Comparison of ENCODE assay signal across 8 cellular contexts in genomic region chr2:54457326-54458023, GRCh38. TPM values are rescaled to one million over a fixed set of nuclear protein-coding genes. Genes with fewer than 3 reads are reported as not detected.
DNase-seq lines count a peak whose midpoint lies in the region; ATAC-seq and TF ChIP-seq lines count a peak whose summit lies in the region.

No MANE protein-coding gene starts in this region.

- peak overlapping the region; percentile 27 for H3K27ac Mint-ChIP-seq in T-helper 2 cell treated with Interferon-gamma antibody and Interleukin-4, amounts not matched to agents 5 μg/mL and 100 μg/mL, for 36 hours
- peak overlapping the region; percentile 76 for H3K27ac Mint-ChIP-seq in endodermal cell

- peak overlapping the region in 1 of 2 experiments; percentile 46; a peak in 2 of 4 replicates for H4K8ac ChIP-seq in IMR-90 (ENCODE audit: low read depth in 2 of 2, low read length in 2 of 2)

- DNase-seq in D341Med (ENCODE audit: low spot score): peak; percentile 65
- no peak for DNase-seq in IMR-90
- DNase-seq in T-helper 2 cell treated with Interferon-gamma antibody and Interleukin-4, amounts not matched to agents 5 μg/mL and 100 μg/mL, for 36 hours (ENCODE audit: low spot score): no peak
- peak; percentile 85 for DNase-seq in endodermal cell
- DNase-seq in vagina (ENCODE audit: extremely low spot score in 2 of 2): no peak
- DNase-seq in effector CD8-positive, alpha-beta T cell (lab: John Stamatoyannopoulos, UW): no peak

- peak overlapping the region; percentile 69 for H3K27ac ChIP-seq in IMR-90 (ENCODE audit: insufficient read depth, low read length)
- H3K27ac ChIP-seq in endodermal cell (ENCODE audit: low read depth, low read length): no peak overlapping the region
- H3K27ac ChIP-seq in mucosa of rectum (ENCODE audit: low read depth in 2 of 2, low read length in 2 of 2): peak overlapping the region; percentile 52 to 70
- peak overlapping the region; percentile 92 for H3K27ac ChIP-seq in vagina

- ATAC-seq in IMR-90 (ENCODE audit: low read depth) (no peak), GM18858 (IDR thresholded peaks at IDR 0.05; ENCODE audit: unreplicated experiment) (no peak)

- H3K9ac ChIP-seq in IMR-90 (ENCODE audit: low read depth, low read length) (peak overlapping the region; percentile 79), endodermal cell (ENCODE audit: extremely low read depth, low read length, poor library complexity, severe bottlenecking) (peak overlapping the region; percentile 39), mucosa of rectum (ENCODE audit: low read depth in 1 of 2, low read length in 2 of 2) (peak overlapping the region in 1 of 2 donors; percentile 43)

- H3K36me3 Mint-ChIP-seq in T-helper 2 cell treated with Interferon-gamma antibody and Interleukin-4, amounts not matched to agents 5 μg/mL and 100 μg/mL, for 36 hours (ENCODE audit: low read depth): no peaks in the 10 kb centered on the region
- no peaks in the 10 kb centered on the region for H3K36me3 Mint-ChIP-seq in endodermal cell (ENCODE audit: low read depth)

- intact Hi-C loops in IMR-90 (cut with micrococcal nuclease) (loop anchor here (2.0 to 5.0 kb wide), 8 partner anchors 65 to 343 kb away; partner anchors contain the start of gene ACYP2), vagina (cut with DNase I) (loop anchor here (1.0 kb wide), 1 partner anchor 126 kb away; no protein-coding TSS in a partner anchor)

- H2BK20ac ChIP-seq in IMR-90 (ENCODE audit: low read depth, low read length): no peak overlapping the region

- CTCF ChIA-PET in IMR-90 (lab: Yijun Ruan, JAX): no interaction called here

- peak overlapping the region; percentile 57 for H2BK5ac ChIP-seq in IMR-90 (ENCODE audit: low read depth, low read length, poor library complexity, severe bottlenecking)

- POLR2A ChIA-PET in IMR-90 (lab: Charles Lee; ENCODE audit: unreplicated experiment): interaction anchor here (0.6 kb wide), 1 partner anchor 277 kb away, joined by 7 read pairs; no protein-coding TSS in a partner anchor

- peak overlapping the region; percentile 73; the same call in 1 of the 2 replicates for H2BK120ac ChIP-seq in IMR-90 (ENCODE audit: low read depth, low read length)

- H3K56ac ChIP-seq in IMR-90 (ENCODE audit: extremely low read depth, insufficient read depth, low read length): peak overlapping the region; percentile 50

- peak overlapping the region; percentile 96 for H2AK9ac ChIP-seq in IMR-90 (replicated peaks; ENCODE audit: low read depth, low read length, poor library complexity)

- dilution Hi-C loops in IMR-90 (cut with HindIII; ENCODE audit: low sequenced_read_pairs, unreplicated experiment): no loop called here

- 0% methylated on average over 1 of the region's 34 CpGs; no CpG with 5 or more reads in 1 of the 2 experiments for WGBS in IMR-90 (ENCODE audit: extremely low coverage in 2 of 2, insufficient read length in 1 of 2), 2 experiments
- 3% methylated on average over 10 to 34 of the region's 34 CpGs for WGBS in endodermal cell (ENCODE audit: insufficient coverage in 1 of 2, insufficient read length in 1 of 2), 2 experiments

- BruUV-seq in IMR-90 (replicated peaks; lab: Mats Ljungman, UMichigan): no TSS peak

- H3K18ac ChIP-seq in IMR-90 (ENCODE audit: low read depth, low read length): peak overlapping the region; percentile 24; the same call in 1 of the 2 replicates

- no peaks in the 10 kb centered on the region for H3K9me3 Mint-ChIP-seq in T-helper 2 cell treated with Interferon-gamma antibody and Interleukin-4, amounts not matched to agents 5 μg/mL and 100 μg/mL, for 36 hours
- H3K9me3 Mint-ChIP-seq in endodermal cell: no peaks in the 10 kb centered on the region

- H2AFZ ChIP-seq in IMR-90 (replicated peaks; ENCODE audit: low read length, poor library complexity): peak overlapping the region; percentile 93

- H2BK15ac ChIP-seq in IMR-90 (ENCODE audit: low read depth, low read length): no peak overlapping the region; the same call in 2 of the 3 replicates

- in situ Hi-C loops in IMR-90 (cut with MboI; ENCODE audit: low sequenced_read_pairs): no loop called here

- 0 out of 2 replicates have a peak overlapping the region, but pooled peaks have one; percentile 5 for H4K5ac ChIP-seq in IMR-90 (ENCODE audit: low read depth, low read length)

- peak overlapping the region; percentile 42 for H2AK5ac ChIP-seq in IMR-90 (ENCODE audit: low read depth, low read length)

- H4K91ac ChIP-seq in IMR-90 (ENCODE audit: insufficient read depth, low read depth, low read length): 0 out of 2 replicates have a peak overlapping the region, but pooled peaks have one; percentile 6

- H3K4me3 Mint-ChIP-seq in T-helper 2 cell treated with Interferon-gamma antibody and Interleukin-4, amounts not matched to agents 5 μg/mL and 100 μg/mL, for 36 hours: peak overlapping the region; percentile 81
- H3K4me3 Mint-ChIP-seq in endodermal cell: peak overlapping the region; percentile 82

- H3K36me3 ChIP-seq in IMR-90 (ENCODE audit: control insufficient read depth, insufficient read depth, low read length): no peaks in the 10 kb centered on the region
- H3K36me3 ChIP-seq in endodermal cell (ENCODE audit: control insufficient read depth, insufficient read depth, low read length): no peaks in the 10 kb centered on the region
- no peaks in the 10 kb centered on the region for H3K36me3 ChIP-seq in mucosa of rectum (ENCODE audit: control insufficient read depth in 2 of 2, insufficient read depth in 2 of 2, low read length in 2 of 2)
- no peaks in the 10 kb centered on the region for H3K36me3 ChIP-seq in vagina

- no peak for TF ChIP-seq RAD21 in IMR-90 (IDR thresholded peaks at IDR 0.05; ENCODE audit: low read length)

- no peak for TF ChIP-seq POLR2A in IMR-90 (IDR thresholded peaks at IDR 0.05; ENCODE audit: low read depth, low read length)
- no peak for TF ChIP-seq POLR2A in vagina (IDR thresholded peaks at IDR 0.05)

- H3K4me3 ChIP-seq in IMR-90 (ENCODE audit: insufficient read depth, low read depth, low read length) (peak overlapping the region; percentile 88), endodermal cell (ENCODE audit: low read length) (peak overlapping the region; percentile 88), mucosa of rectum (ENCODE audit: low read length in 2 of 2) (peak overlapping the region; percentile 52 to 71), vagina (peak overlapping the region; percentile 71 to 95)

- no peaks in the 10 kb centered on the region for H3K9me3 ChIP-seq in IMR-90 (ENCODE audit: control insufficient read depth, insufficient read depth, low read length)
- no peaks in the 10 kb centered on the region for H3K9me3 ChIP-seq in endodermal cell (ENCODE audit: control insufficient read depth, low read length)
- no peaks in the 10 kb centered on the region for H3K9me3 ChIP-seq in mucosa of rectum (ENCODE audit: control insufficient read depth in 2 of 2, low read length in 2 of 2)
- H3K9me3 ChIP-seq in vagina: no peaks in the 10 kb centered on the region

- H3K4me1 Mint-ChIP-seq in T-helper 2 cell treated with Interferon-gamma antibody and Interleukin-4, amounts not matched to agents 5 μg/mL and 100 μg/mL, for 36 hours (ENCODE audit: low read depth): peaks cover 6% of the 10 kb centered on the region
- peaks cover 19% of the 10 kb centered on the region for H3K4me1 Mint-ChIP-seq in endodermal cell

- H3K27me3 Mint-ChIP-seq in T-helper 2 cell treated with Interferon-gamma antibody and Interleukin-4, amounts not matched to agents 5 μg/mL and 100 μg/mL, for 36 hours (ENCODE audit: low read depth): peaks cover 64% of the 10 kb centered on the region
- peaks cover 20% of the 10 kb centered on the region for H3K27me3 Mint-ChIP-seq in endodermal cell (ENCODE audit: insufficient read depth)

- H3K4ac ChIP-seq in IMR-90 (ENCODE audit: low read depth, low read length): peak overlapping the region; percentile 90

- H3K27me3 ChIP-seq in IMR-90 (ENCODE audit: control insufficient read depth, insufficient read depth, low read length): no peaks in the 10 kb centered on the region
- H3K27me3 ChIP-seq in endodermal cell (ENCODE audit: control insufficient read depth, insufficient read depth, low read length, poor library complexity, severe bottlenecking): peaks cover 6% of the 10 kb centered on the region
- peaks cover 16 to 36% of the 10 kb centered on the region in 2 donors for H3K27me3 ChIP-seq in mucosa of rectum (ENCODE audit: control insufficient read depth in 2 of 2, insufficient read depth in 2 of 2, low read length in 2 of 2)
- no peaks in the 10 kb centered on the region for H3K27me3 ChIP-seq in vagina

- H4K20me1 ChIP-seq in IMR-90 (ENCODE audit: insufficient read depth, low read length): peaks cover 46% of the 10 kb centered on the region

- peak overlapping the region; percentile 33; the same call in 1 of the 2 replicates for H3K23ac ChIP-seq in IMR-90 (ENCODE audit: low read depth, low read length)

- peaks cover 6 to 56% of the 10 kb centered on the region in 2 experiments; a peak in 3 of 4 replicates for H3K79me1 ChIP-seq in IMR-90 (ENCODE audit: low read depth in 1 of 2, low read length in 2 of 2)

- TF ChIP-seq CTCF in IMR-90 (conservative IDR thresholded peaks at IDR 0.05; ENCODE audit: low read depth, low read length) (no peak), endodermal cell (conservative IDR thresholded peaks at IDR 0.05) (no peak), vagina (IDR thresholded peaks at IDR 0.05) (no peak)

- peak overlapping the region; percentile 91 for H3K4me2 ChIP-seq in IMR-90 (ENCODE audit: low read depth, low read length)

- H3K14ac ChIP-seq in IMR-90 (replicated peaks; ENCODE audit: low read depth, low read length): peak overlapping the region; percentile 34

- peaks cover 9% of the 10 kb centered on the region for H3K9me1 ChIP-seq in IMR-90 (ENCODE audit: insufficient read depth, low read length)

- peaks cover 7% of the 10 kb centered on the region; the same call in 1 of the 2 replicates for H3K4me1 ChIP-seq in IMR-90 (ENCODE audit: control insufficient read depth, insufficient read depth, low read length)
- peaks cover 7% of the 10 kb centered on the region for H3K4me1 ChIP-seq in endodermal cell (ENCODE audit: control insufficient read depth, insufficient read depth, low read length)
- peaks cover 8 to 9% of the 10 kb centered on the region in 2 donors for H3K4me1 ChIP-seq in mucosa of rectum (ENCODE audit: control insufficient read depth in 2 of 2, insufficient read depth in 2 of 2, low read length in 2 of 2)
- H3K4me1 ChIP-seq in vagina: peaks cover 41% of the 10 kb centered on the region

TF ChIP-seq in IMR-90, 13 proteins besides CTCF, POLR2A, EP300 and RAD21:
- TF ChIP-seq NFE2L2 (IDR thresholded peaks at IDR 0.05; ENCODE audit: low read depth, low read length): no peak

RNA-seq across cellular contexts. Expression of gene SPTBN1, which starts 1.3 kb away (rescaled TPM):
- 230 and 241 TPM in 2 replicates for total RNA-seq in IMR-90 (2012; rRNA removed)
- 46.0 and 49.1 TPM in 2 replicates for polyA plus RNA-seq in IMR-90 (2012; rRNA removed)
- 12.4 and 14.0 TPM in 2 replicates for polyA plus RNA-seq in IMR-90 (2012; cell fraction: cytosol; rRNA removed)
- polyA plus RNA-seq in IMR-90 (2012; cell fraction: nucleus; rRNA removed; ENCODE audit: low replicate concordance): 94.7 and 199 TPM in 2 replicates
- 100 to 1,000 TPM; 179 to 194 TPM for total RNA-seq in endodermal cell
- polyA plus RNA-seq in endodermal cell (2013, experiment 1 of 2): 72.6 TPM
- polyA plus RNA-seq in endodermal cell (2013, experiment 2 of 2): 73.2 TPM
- total RNA-seq in vagina: 278 TPM

Comparison
In these comparisons a context has a peak if more than half of its experiments do, and no peak if none do; other contexts are left out.
1. DNase-seq: peak in D341Med (single experiment) and endodermal cell (single experiment); none in IMR-90 (single experiment), T-helper 2 cell treated with Interferon-gamma antibody and Interleukin-4, amounts not matched to agents 5 μg/mL and 100 μg/mL, for 36 hours (single experiment), vagina (0 of 2) and effector CD8-positive, alpha-beta T cell (single experiment).
2. Peak in every context shown above with its lines, with median percentiles within 50 percentile points of each other: H3K4me3 ChIP-seq.